ENCODE assay signal across 7 cellular contexts in genomic region chr22:22061085-22062077, GRCh38.
DNase-seq lines count a peak whose midpoint lies in the region; ATAC-seq and TF ChIP-seq lines count a peak whose summit lies in the region.

No MANE protein-coding gene starts in this region.

- peaks cover 2% of the 10 kb centered on the region for H3K36me3 Mint-ChIP-seq in IgD-negative memory B cell

- H3K4me3 ChIP-seq in right atrium auricular region (no peak overlapping the region), thoracic aorta (no peak overlapping the region)

- peak overlapping the region in 2 of 3 donors; percentile 23 to 58 for H3K27ac Mint-ChIP-seq in IgD-negative memory B cell

- H3K9me3 Mint-ChIP-seq in IgD-negative memory B cell, result no peaks in the 10 kb centered on the region

- TF ChIP-seq CTCF in right atrium auricular region (IDR thresholded peaks at IDR 0.05) (peak in 1 of 2 donors; percentile 49), thoracic aorta (IDR thresholded peaks at IDR 0.05) (no peak)

- H3K27ac ChIP-seq in right atrium auricular region (peak overlapping the region; percentile 51 to 77), thoracic aorta (peak overlapping the region in 1 of 2 donors; percentile 40)

- H3K4me3 Mint-ChIP-seq in IgD-negative memory B cell, result peak overlapping the region in 3 of 4 donors; percentile 21 to 71 (median 55)

- peak; percentile 79 for ATAC-seq in thoracic aorta (ENCODE audit: insufficient number of reproducible peaks, low FRiP score, low read depth)
- ATAC-seq in HG02970 (IDR thresholded peaks at IDR 0.05; ENCODE audit: low FRiP score, unreplicated experiment), result no peak

- H3K27me3 ChIP-seq in right atrium auricular region, result no peaks in the 10 kb centered on the region
- H3K27me3 ChIP-seq in thoracic aorta (replicated peaks; ENCODE audit: insufficient read depth), result no peaks in the 10 kb centered on the region

- DNase-seq in SKM-1 treated with dmso at 0.1 percent for 144 hours (lab: John Stamatoyannopoulos, UW; ENCODE audit: unreplicated experiment), result peak; percentile 80
- DNase-seq in right atrium auricular region (ENCODE audit: low spot score), result no peak
- no peak for DNase-seq in thoracic aorta (ENCODE audit: low spot score)
- no peak for DNase-seq in NCI-H1105 treated with DMSO at 0.1 percent for 48 hours (lab: John Stamatoyannopoulos, UW)
- no peak for DNase-seq in activated gamma-delta T cell (lab: John Stamatoyannopoulos, UW)

- H3K9me3 ChIP-seq in right atrium auricular region (no peaks in the 10 kb centered on the region), thoracic aorta (no peaks in the 10 kb centered on the region)

- H3K27me3 Mint-ChIP-seq in IgD-negative memory B cell, result peaks cover 2% of the 10 kb centered on the region

- H3K4me1 ChIP-seq in right atrium auricular region, result peaks cover 0 to 10% of the 10 kb centered on the region in 2 donors
- peaks cover 7 to 9% of the 10 kb centered on the region in 2 donors for H3K4me1 ChIP-seq in thoracic aorta (ENCODE audit: control insufficient read depth in 1 of 2, low read depth in 2 of 2)

- H3K36me3 ChIP-seq in right atrium auricular region (no peaks in the 10 kb centered on the region), thoracic aorta (no peaks in the 10 kb centered on the region)

- H3K4me1 Mint-ChIP-seq in IgD-negative memory B cell, result peaks cover 31 to 36% (median 32%) of the 10 kb centered on the region in 3 donors
